ENCODE assay signal across 17 cellular contexts in genomic region chr3:172577962-172578560, GRCh38. TPM values are rescaled to one million over a fixed set of nuclear protein-coding genes. Genes with fewer than 3 reads are reported as not detected.
DNase-seq lines count a peak whose midpoint lies in the region; ATAC-seq and TF ChIP-seq lines count a peak whose summit lies in the region.
"Had no signal": no experiment of that assay in that cellular context is flagged by ENCODE, and none has a peak within 500 bp of the region (broad histone marks: within the 10 kb centered on the region; RNA-seq: fewer than 3 reads in every experiment).

No MANE protein-coding gene starts in this region.

- no peak overlapping the region for H2BK5ac ChIP-seq in H9 (ENCODE audit: insufficient read length, low read length)

- H3K14ac ChIP-seq in H9 (ENCODE audit: insufficient read depth, low read length), result no peak overlapping the region

- peaks cover 52% of the 10 kb centered on the region for H3K4me1 Mint-ChIP-seq in CD8-positive, alpha-beta T cell (ENCODE audit: low read depth)
- H3K4me1 Mint-ChIP-seq in H9, result no peaks in the 10 kb centered on the region

- CTCF ChIA-PET in CD8-positive, alpha-beta T cell (lab: Charles Lee), result no interaction called here

- H2AK5ac ChIP-seq in H9 (ENCODE audit: insufficient read length, low read length), result no peak overlapping the region

- no peaks in the 10 kb centered on the region for H3K79me1 ChIP-seq in H9 (ENCODE audit: insufficient read depth, low read depth, low read length, poor library complexity, severe bottlenecking)

- no peaks in the 10 kb centered on the region for H3K9me3 Mint-ChIP-seq in CD8-positive, alpha-beta T cell
- H3K9me3 Mint-ChIP-seq in H9, result peaks cover 0 to 11% of the 10 kb centered on the region in 2 experiments; a peak in 2 of 5 replicates

- H4K5ac ChIP-seq in H9 (ENCODE audit: insufficient read length, low read depth, low read length), result no peak overlapping the region

- no peak overlapping the region for H2BK12ac ChIP-seq in H9 (ENCODE audit: insufficient read length, low read depth, low read length)

- POLR2A ChIA-PET in CD8-positive, alpha-beta T cell (lab: Charles Lee), result no interaction called here

- H2BK20ac ChIP-seq in H9 (ENCODE audit: low read depth, low read length, poor library complexity, severe bottlenecking), result no peak overlapping the region

- 57% methylated on average over 3 of the region's 3 CpGs for WGBS in liver
- 11 to 17% (median 15%) methylated on average over 3 of the region's 3 CpGs for WGBS in psoas muscle, 3 donors
- WGBS in H9 (ENCODE audit: extremely low coverage, insufficient read length, low lambda C conversion rate), result no CpG with 5 or more reads among the region's 3 CpGs

- no peaks in the 10 kb centered on the region for H3K27me3 ChIP-seq in BLaER1
- H3K27me3 ChIP-seq in CD8-positive, alpha-beta T cell (ENCODE audit: insufficient read depth, low read length), result no peaks in the 10 kb centered on the region
- H3K27me3 ChIP-seq in liver (ENCODE audit: control insufficient read depth in 4 of 4, insufficient read depth in 4 of 4, low read length in 3 of 4), result no peaks in the 10 kb centered on the region
- no peaks in the 10 kb centered on the region for H3K27me3 ChIP-seq in psoas muscle (ENCODE audit: insufficient read depth in 3 of 3, low read length in 2 of 3)
- H3K27me3 ChIP-seq in H9 (ENCODE audit: insufficient read depth, low read length), result no peaks in the 10 kb centered on the region
- H3K27me3 ChIP-seq: esophagus squamous epithelium, hepatocyte had no signal

- intact Hi-C loops in CD8-positive, alpha-beta T cell (cut with DNase I, micrococcal nuclease), result no loop called here
- intact Hi-C loops in psoas muscle (cut with DNase I), result no loop called here

- H4K8ac ChIP-seq in H9 (replicated peaks; ENCODE audit: insufficient read length, low read depth, low read length), result no peak overlapping the region

- H3K79me2 ChIP-seq in H9 (ENCODE audit: insufficient read depth, low read length), result no peaks in the 10 kb centered on the region
- H3K79me2 ChIP-seq: hepatocyte had no signal

- H3K36me3 Mint-ChIP-seq in CD8-positive, alpha-beta T cell, result no peaks in the 10 kb centered on the region
- no peaks in the 10 kb centered on the region; a peak in 3 of 7 replicates for H3K36me3 Mint-ChIP-seq in H9 (ENCODE audit: insufficient read depth in 1 of 3, low read depth in 3 of 3)

- H3K4me3 ChIP-seq in BLaER1 (no peak overlapping the region), liver (ENCODE audit: low read depth in 1 of 3, low read length in 3 of 3) (no peak overlapping the region), psoas muscle (no peak overlapping the region)
- no peak overlapping the region for H3K4me3 ChIP-seq in CD8-positive, alpha-beta T cell (ENCODE audit: low read depth, low read length)
- H3K4me3 ChIP-seq: esophagus squamous epithelium, hepatocyte had no signal

- no peak overlapping the region for H4K91ac ChIP-seq in H9 (ENCODE audit: insufficient read length, low read depth, low read length)

- no peak for ATAC-seq in CD8-positive, alpha-beta T cell
- ATAC-seq in psoas muscle, result no peak
- ATAC-seq: left colon had no signal

- no peak overlapping the region for H2AFZ ChIP-seq in H9 (ENCODE audit: low read length)
- H2AFZ ChIP-seq: hepatocyte had no signal

- H3K18ac ChIP-seq in H9 (ENCODE audit: insufficient read length, low read depth, low read length), result no peak overlapping the region

- DNase-seq in CD8-positive, alpha-beta T cell, result no peak
- peak; percentile 50 for DNase-seq in OCI-M1 (lab: John Stamatoyannopoulos, UW)
- DNase-seq in psoas muscle, result no peak
- no peak for DNase-seq in H9
- DNase-seq in inferior parietal cortex (ENCODE audit: extremely low spot score), result no peak
- DNase-seq: activated T-cell treated with anti-CD3 and anti-CD28 coated beads for 4 hours, cortex of kidney, esophagus squamous epithelium, left colon, naive B cell, NCI-H146, NCI-H526 treated with DMSO at 0.1 percent for 48 hours, SIG-M5 had no signal

- H3K23me2 ChIP-seq in H9 (ENCODE audit: insufficient read length, low read depth, low read length, poor library complexity, severe bottlenecking), result no peaks in the 10 kb centered on the region

- H3K4ac ChIP-seq in H9 (ENCODE audit: low read depth, low read length), result no peak overlapping the region

- TF ChIP-seq RAD21 in liver (IDR thresholded peaks at IDR 0.05), result peak in 1 of 2 donors; percentile 17

- H3K27ac Mint-ChIP-seq in CD8-positive, alpha-beta T cell, result peak overlapping the region; percentile 21
- H3K27ac Mint-ChIP-seq in H9, result no peak overlapping the region

- peak overlapping the region; percentile 48 for H3K4me2 ChIP-seq in BLaER1
- H3K4me2 ChIP-seq in H9 (ENCODE audit: insufficient read depth, insufficient read length, low read length), result no peak overlapping the region
- H3K4me2 ChIP-seq: hepatocyte had no signal

- H3K23ac ChIP-seq in H9 (ENCODE audit: insufficient read length, low read depth, low read length), result no peak overlapping the region

- no peaks in the 10 kb centered on the region for H3K27me3 Mint-ChIP-seq in CD8-positive, alpha-beta T cell (ENCODE audit: low read depth)
- no peaks in the 10 kb centered on the region for H3K27me3 Mint-ChIP-seq in H9 (ENCODE audit: low read depth)
- H3K27me3 Mint-ChIP-seq: naive B cell had no signal

- no peaks in the 10 kb centered on the region for H3K9me3 ChIP-seq in BLaER1
- no peaks in the 10 kb centered on the region for H3K9me3 ChIP-seq in CD8-positive, alpha-beta T cell (ENCODE audit: low read length)
- no peaks in the 10 kb centered on the region for H3K9me3 ChIP-seq in liver (ENCODE audit: control insufficient read depth in 4 of 4, low read length in 3 of 4)
- no peaks in the 10 kb centered on the region for H3K9me3 ChIP-seq in psoas muscle
- no peaks in the 10 kb centered on the region for H3K9me3 ChIP-seq in H9 (ENCODE audit: control insufficient read depth, low read depth, low read length)
- H3K9me3 ChIP-seq: esophagus squamous epithelium had no signal

- H3K4me3 Mint-ChIP-seq in CD8-positive, alpha-beta T cell, result no peak overlapping the region
- H3K4me3 Mint-ChIP-seq in H9, result no peak overlapping the region
- H3K4me3 Mint-ChIP-seq: naive B cell had no signal

- H3K4me1 ChIP-seq in BLaER1, result peaks cover 22% of the 10 kb centered on the region
- H3K4me1 ChIP-seq in CD8-positive, alpha-beta T cell (ENCODE audit: insufficient read depth, low read length), result peaks cover 29% of the 10 kb centered on the region
- H3K4me1 ChIP-seq in liver (ENCODE audit: control insufficient read depth in 4 of 4, insufficient read depth in 4 of 4, low read length in 3 of 4), result peaks cover 12 to 26% (median 18%) of the 10 kb centered on the region in 4 donors
- H3K4me1 ChIP-seq in psoas muscle, result peaks cover 5% of the 10 kb centered on the region
- H3K4me1 ChIP-seq in H9 (ENCODE audit: insufficient read depth, low read length), result no peaks in the 10 kb centered on the region

- no peak overlapping the region for H3K56ac ChIP-seq in H9 (ENCODE audit: insufficient read length, low read depth, low read length)

- H3K9ac ChIP-seq in BLaER1 (no peak overlapping the region), liver (ENCODE audit: low read depth in 1 of 2, low read length in 2 of 2) (no peak overlapping the region), H9 (ENCODE audit: extremely low read depth, insufficient read length, low read length) (no peak overlapping the region)

- no peak overlapping the region for H3T11ph ChIP-seq in H9 (ENCODE audit: low read length)

- H4K20me1 ChIP-seq in BLaER1 (no peaks in the 10 kb centered on the region), H9 (ENCODE audit: control insufficient read depth, insufficient read depth, insufficient read length) (no peaks in the 10 kb centered on the region)

- H3K36me3 ChIP-seq in BLaER1, result no peaks in the 10 kb centered on the region
- no peaks in the 10 kb centered on the region for H3K36me3 ChIP-seq in CD8-positive, alpha-beta T cell (ENCODE audit: insufficient read depth, low read length)
- no peaks in the 10 kb centered on the region for H3K36me3 ChIP-seq in liver (ENCODE audit: control insufficient read depth in 4 of 4, insufficient read depth in 3 of 4, low read depth in 1 of 4, low read length in 3 of 4)
- H3K36me3 ChIP-seq in psoas muscle (ENCODE audit: insufficient read depth in 1 of 2, low read depth in 1 of 2), result no peaks in the 10 kb centered on the region
- H3K36me3 ChIP-seq: esophagus squamous epithelium had no signal

- H2BK15ac ChIP-seq in H9 (ENCODE audit: low read depth, low read length), result no peak overlapping the region

- no peak for TF ChIP-seq CTCF in CD8-positive, alpha-beta T cell (IDR thresholded peaks at IDR 0.05)
- TF ChIP-seq CTCF in liver (IDR thresholded peaks at IDR 0.05; ENCODE audit: low read depth, low read length, missing input control) (no peak), psoas muscle (IDR thresholded peaks at IDR 0.05) (no peak), H9 (conservative IDR thresholded peaks at IDR 0.05) (no peak)

- H3K27ac ChIP-seq in BLaER1, result no peak overlapping the region
- no peak overlapping the region for H3K27ac ChIP-seq in CD8-positive, alpha-beta T cell (ENCODE audit: low read depth, low read length)
- peak overlapping the region; percentile 37 to 64 for H3K27ac ChIP-seq in liver (ENCODE audit: low read depth in 1 of 2, low read length in 2 of 2)
- no peak overlapping the region for H3K27ac ChIP-seq in psoas muscle
- H3K27ac ChIP-seq in H9 (ENCODE audit: insufficient read length, low read depth, low read length), result no peak overlapping the region
- H3K27ac ChIP-seq: hepatocyte had no signal

- H2BK120ac ChIP-seq in H9 (ENCODE audit: low read depth, low read length, poor library complexity, severe bottlenecking), result no peak overlapping the region

TF ChIP-seq in liver, 16 proteins besides CTCF, POLR2A, EP300 and RAD21 (continues in another document):
- TF ChIP-seq SP1 (IDR thresholded peaks at IDR 0.05) (no peak), FOXA1 (IDR thresholded peaks at IDR 0.05) (no peak), ATF3 (IDR thresholded peaks at IDR 0.05) (no peak), YY1 (IDR thresholded peaks at IDR 0.05) (no peak), GABPA (IDR thresholded peaks at IDR 0.05 in 1 of 2, conservative IDR thresholded peaks at IDR 0.05 in 1 of 2) (no peak)

RNA-seq across cellular contexts. Expression of gene TNFSF10, which starts 54.8 kb away (rescaled TPM):
- total RNA-seq in CD8-positive, alpha-beta T cell, result 1 to 10 TPM; 3.6 to 4.1 TPM
- total RNA-seq in liver (10 to 100 TPM; 55.4 to 67.1 TPM), psoas muscle (10 to 100 TPM in 2 of 4 donors, 1 to 10 TPM in 2; 5.5 to 18.6 (median 9.2) TPM), H9 (2021) (not detected in 2 replicates)
- polyA plus RNA-seq in liver (10 to 100 TPM; 16.2 to 19.5 TPM), psoas muscle (10 to 100 TPM in 2 of 3 donors, 1 to 10 TPM in 1; 9.8 to 17.6 (median 10.3) TPM)
- total RNA-seq: G401 had no signal

Comparison
In these comparisons a context has a peak if more than half of its experiments do, and no peak if none do; other contexts are left out.
1. H3K27ac ChIP-seq: peak in liver (2 of 2); none in BLaER1 (single experiment), CD8-positive, alpha-beta T cell (single experiment), psoas muscle (single experiment) and H9 (single experiment).